ENCODE assay signal across 8 cellular contexts in the genomic region with DNA sequence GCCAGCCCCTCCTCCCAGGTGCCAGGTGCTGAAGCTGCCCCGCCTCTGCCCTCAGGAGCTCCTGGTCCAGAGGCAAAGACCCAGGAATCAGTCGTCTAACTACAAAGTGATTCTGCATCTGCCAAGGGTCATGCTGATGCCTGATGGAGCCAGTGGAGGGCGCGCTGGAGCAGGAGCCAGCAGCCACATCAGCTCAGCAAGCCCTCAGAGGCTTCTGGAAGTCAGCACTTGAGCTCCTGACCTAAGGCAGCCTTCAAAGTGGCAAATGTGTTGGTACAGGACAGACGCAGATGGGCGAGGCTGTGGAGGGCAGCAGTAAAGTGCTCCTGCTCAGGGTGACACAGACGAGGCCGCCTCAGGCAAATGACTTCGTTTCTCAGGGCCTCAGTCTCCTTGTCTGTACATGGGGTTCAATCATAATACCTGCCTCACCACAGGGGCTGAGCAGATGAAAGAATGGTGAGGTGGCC. TPM values are rescaled to one million over a fixed set of nuclear protein-coding genes. Genes with fewer than 3 reads are reported as not detected.
A peak's percentile ranks its signal among the peaks of the same experiment; 100 is the strongest.
DNase-seq lines count a peak whose midpoint lies in the region; ATAC-seq and TF ChIP-seq lines count a peak whose summit lies in the region.

No MANE protein-coding gene starts in this region.

- H3K9ac ChIP-seq in H9 (ENCODE audit: extremely low read depth, insufficient read length, low read length): no peak overlapping the region

- TF ChIP-seq CTCF in BJ (IDR thresholded peaks at IDR 0.05; ENCODE audit: insufficient read depth, low read depth, low read length) (peak; percentile 78), H9 (conservative IDR thresholded peaks at IDR 0.05) (peak; percentile 90), Peyer's patch (IDR thresholded peaks at IDR 0.05) (peak in 4 of 6 experiments; percentile 41 to 82 (median 76))

- no peak overlapping the region for H3K23ac ChIP-seq in H9 (ENCODE audit: insufficient read length, low read depth, low read length)

- no peak overlapping the region for H3K14ac ChIP-seq in H9 (ENCODE audit: insufficient read depth, low read length)

- intact Hi-C loops in left colon (cut with DNase I, micrococcal nuclease): no loop called here

- H3K36me3 ChIP-seq in BJ (ENCODE audit: control insufficient read depth, insufficient read depth, low read length) (peaks cover 17% of the 10 kb centered on the region), Peyer's patch (peaks cover 0 to 59% (median 0%) of the 10 kb centered on the region in 3 donors)

- ATAC-seq in left colon (peak; percentile 74), GM21786 (IDR thresholded peaks at IDR 0.05; ENCODE audit: unreplicated experiment) (no peak), GM18511 (IDR thresholded peaks at IDR 0.05; ENCODE audit: unreplicated experiment) (no peak)

- H4K20me1 ChIP-seq in H9 (ENCODE audit: control insufficient read depth, insufficient read depth, insufficient read length): no peaks in the 10 kb centered on the region

- H3K27me3 Mint-ChIP-seq in H9 (ENCODE audit: low read depth): no peaks in the 10 kb centered on the region
- H3K27me3 Mint-ChIP-seq in activated naive CD8-positive, alpha-beta T cell treated with anti-CD3 and anti-CD28 coated beads for 36 hours: no peaks in the 10 kb centered on the region

- H2BK15ac ChIP-seq in H9 (ENCODE audit: low read depth, low read length): no peak overlapping the region

- H3K4me1 Mint-ChIP-seq in H9: no peaks in the 10 kb centered on the region; a peak in 1 of 4 replicates
- H3K4me1 Mint-ChIP-seq in activated naive CD8-positive, alpha-beta T cell treated with anti-CD3 and anti-CD28 coated beads for 36 hours: peaks cover 1% of the 10 kb centered on the region

- no peaks in the 10 kb centered on the region for H3K79me2 ChIP-seq in H9 (ENCODE audit: insufficient read depth, low read length)

- H4K5ac ChIP-seq in H9 (ENCODE audit: insufficient read length, low read depth, low read length): no peak overlapping the region

- no peak overlapping the region for H3K4ac ChIP-seq in H9 (ENCODE audit: low read depth, low read length)

- H3K79me1 ChIP-seq in H9 (ENCODE audit: insufficient read depth, low read depth, low read length, poor library complexity, severe bottlenecking): no peaks in the 10 kb centered on the region

- no peaks in the 10 kb centered on the region for H3K9me3 Mint-ChIP-seq in H9
- no peaks in the 10 kb centered on the region for H3K9me3 Mint-ChIP-seq in activated naive CD8-positive, alpha-beta T cell treated with anti-CD3 and anti-CD28 coated beads for 36 hours

- no peak overlapping the region for H2AK5ac ChIP-seq in H9 (ENCODE audit: insufficient read length, low read length)

- TF ChIP-seq POLR2A in Peyer's patch (IDR thresholded peaks at IDR 0.05): no peak

- H4K8ac ChIP-seq in H9 (replicated peaks; ENCODE audit: insufficient read length, low read depth, low read length): no peak overlapping the region

- no peak overlapping the region; a peak in 1 of 7 replicates for H3K27ac Mint-ChIP-seq in H9
- peak overlapping the region; percentile 69 for H3K27ac Mint-ChIP-seq in activated naive CD8-positive, alpha-beta T cell treated with anti-CD3 and anti-CD28 coated beads for 36 hours

- H3K9me3 ChIP-seq in H9 (ENCODE audit: control insufficient read depth, low read depth, low read length) (no peaks in the 10 kb centered on the region), Peyer's patch (no peaks in the 10 kb centered on the region)

- POLR2A ChIA-PET in BJ (lab: Charles Lee): no interaction called here

- H3K4me2 ChIP-seq in H9 (ENCODE audit: insufficient read depth, insufficient read length, low read length): no peak overlapping the region

- no peak overlapping the region for H3K18ac ChIP-seq in H9 (ENCODE audit: insufficient read length, low read depth, low read length)

- DNase-seq in BJ (ENCODE audit: low read depth) (no peak), H9 (peak; percentile 92), Peyer's patch (peak in 2 of 3 donors; percentile 81 to 82), left colon (peak; percentile 47 to 72)
- DNase-seq in activated naive CD8-positive, alpha-beta T cell treated with anti-CD3 and anti-CD28 coated beads for 36 hours: peak; percentile 53
- DNase-seq in stimulated activated CD8-positive, alpha-beta memory T cell treated with anti-CD3 and anti-CD28 coated beads, Interleukin-7, amount 100 ng/mL, for 48 hours (ENCODE audit: extremely low read depth in 1 of 2, low read depth in 1 of 2): peak; percentile 16 to 25

- no peaks in the 10 kb centered on the region for H3K23me2 ChIP-seq in H9 (ENCODE audit: insufficient read length, low read depth, low read length, poor library complexity, severe bottlenecking)

- H4K91ac ChIP-seq in H9 (ENCODE audit: insufficient read length, low read depth, low read length): no peak overlapping the region

- H2BK120ac ChIP-seq in H9 (ENCODE audit: low read depth, low read length, poor library complexity, severe bottlenecking): no peak overlapping the region

- no peak overlapping the region for H2BK12ac ChIP-seq in H9 (ENCODE audit: insufficient read length, low read depth, low read length)

- peak overlapping the region in 1 of 2 experiments; percentile 34; a peak in 1 of 5 replicates for H3K4me3 Mint-ChIP-seq in H9
- no peak overlapping the region for H3K4me3 Mint-ChIP-seq in activated naive CD8-positive, alpha-beta T cell treated with anti-CD3 and anti-CD28 coated beads for 36 hours

- H3K56ac ChIP-seq in H9 (ENCODE audit: insufficient read length, low read depth, low read length): no peak overlapping the region

- no peak overlapping the region for H2BK5ac ChIP-seq in H9 (ENCODE audit: insufficient read length, low read length)

- H3K4me1 ChIP-seq in H9 (ENCODE audit: insufficient read depth, low read length) (no peaks in the 10 kb centered on the region), Peyer's patch (no peaks in the 10 kb centered on the region)

- H3T11ph ChIP-seq in H9 (ENCODE audit: low read length): no peak overlapping the region

- H3K4me3 ChIP-seq in BJ (ENCODE audit: low read depth, low read length): no peak overlapping the region
- H3K4me3 ChIP-seq in Peyer's patch: no peak overlapping the region

- H2BK20ac ChIP-seq in H9 (ENCODE audit: low read depth, low read length, poor library complexity, severe bottlenecking): no peak overlapping the region

- WGBS in H9 (ENCODE audit: extremely low coverage, insufficient read length, low lambda C conversion rate): no CpG with 5 or more reads among the region's 9 CpGs

- H3K27me3 ChIP-seq in BJ (ENCODE audit: control insufficient read depth, insufficient read depth, low read length) (no peaks in the 10 kb centered on the region), H9 (ENCODE audit: insufficient read depth, low read length) (no peaks in the 10 kb centered on the region), Peyer's patch (no peaks in the 10 kb centered on the region)

- CTCF ChIA-PET in BJ (lab: Yijun Ruan, JAX): interaction anchor here (0.8 to 1.7 kb wide), 15 partner anchors 8 to 356 kb away, joined by 3 to 6 read pairs (median 3); partner anchors contain the start of genes C12orf43 and P2RX7

- H3K27ac ChIP-seq in H9 (ENCODE audit: insufficient read length, low read depth, low read length) (no peak overlapping the region), Peyer's patch (no peak overlapping the region)

- H2AFZ ChIP-seq in H9 (ENCODE audit: low read length): no peak overlapping the region

- H3K36me3 Mint-ChIP-seq in H9 (ENCODE audit: insufficient read depth in 1 of 3, low read depth in 3 of 3): peaks cover 36 to 70% (median 64%) of the 10 kb centered on the region in 3 experiments
- peaks cover 22% of the 10 kb centered on the region for H3K36me3 Mint-ChIP-seq in activated naive CD8-positive, alpha-beta T cell treated with anti-CD3 and anti-CD28 coated beads for 36 hours

RNA-seq across cellular contexts. Expression of gene C12orf43, which starts 10.9 kb away (rescaled TPM):
- 12.0 and 14.0 TPM in 2 replicates for polyA plus RNA-seq in BJ (2011; rRNA removed)
- 4.5 and 5.8 TPM in 2 replicates for polyA minus RNA-seq in BJ (2011; rRNA and poly(A)+ RNA removed)
- total RNA-seq in H9 (2021) (24.8 and 25.7 TPM in 2 replicates), Peyer's patch (10 to 100 TPM in 2 of 4 donors, 1 to 10 TPM in 2; 7.6 to 16.5 (median 12.0) TPM), left colon (10 to 100 TPM; 12.5 to 14.4 TPM)
- 10 to 100 TPM; 32.4 to 35.8 TPM for total RNA-seq in activated naive CD8-positive, alpha-beta T cell treated with anti-CD3 and anti-CD28 coated beads for 36 hours

RNA-seq across cellular contexts. Expression of gene HNF1A, which starts 27.0 kb away (rescaled TPM):
- not detected in 2 replicates for polyA plus RNA-seq in BJ (2011; rRNA removed)
- not detected in 2 replicates for polyA minus RNA-seq in BJ (2011; rRNA and poly(A)+ RNA removed)
- total RNA-seq in H9 (2021) (not detected in 2 replicates), Peyer's patch (10 to 100 TPM; 15.7 to 93.6 (median 57.0) TPM), left colon (10 to 100 TPM; 16.0 to 16.9 TPM)
- not detected for total RNA-seq in activated naive CD8-positive, alpha-beta T cell treated with anti-CD3 and anti-CD28 coated beads for 36 hours

RNA-seq across cellular contexts. Expression of gene OASL, which starts 33.7 kb away (rescaled TPM):
- 0.49 and 0.67 TPM in 2 replicates for polyA plus RNA-seq in BJ (2011; rRNA removed)
- 0.09 and 0.31 TPM in 2 replicates for polyA minus RNA-seq in BJ (2011; rRNA and poly(A)+ RNA removed)
- not detected in 2 replicates for total RNA-seq in H9 (2021)
- total RNA-seq in Peyer's patch: 1 to 10 TPM in 1 of 4 donors, under 1 TPM in 2, not detected in 1; 0.66 to 1.2 (median 0.94) TPM
- 10 to 100 TPM; 16.9 to 17.2 TPM for total RNA-seq in activated naive CD8-positive, alpha-beta T cell treated with anti-CD3 and anti-CD28 coated beads for 36 hours
- 10 to 100 TPM in 1 of 2 donors, 1 to 10 TPM in 1; 7.1 to 16.6 TPM for total RNA-seq in left colon

Comparison
In these comparisons a context has a peak if more than half of its experiments do, and no peak if none do; other contexts are left out.
1. RNA of gene HNF1A, which starts 27.0 kb away (total RNA-seq): 15.7 to 93.6 TPM in Peyer's patch and 16.0 to 16.9 TPM in left colon; not detected in H9 and not detected in activated naive CD8-positive, alpha-beta T cell treated with anti-CD3 and anti-CD28 coated beads for 36 hours; every median in the first group is over 10 times any median in the second.
2. Peak in every context shown above with its lines, with median percentiles within 50 percentile points of each other: CTCF ChIP-seq.